Comparison of ENCODE assay signal across 1 cellular context in the genomic region with DNA sequence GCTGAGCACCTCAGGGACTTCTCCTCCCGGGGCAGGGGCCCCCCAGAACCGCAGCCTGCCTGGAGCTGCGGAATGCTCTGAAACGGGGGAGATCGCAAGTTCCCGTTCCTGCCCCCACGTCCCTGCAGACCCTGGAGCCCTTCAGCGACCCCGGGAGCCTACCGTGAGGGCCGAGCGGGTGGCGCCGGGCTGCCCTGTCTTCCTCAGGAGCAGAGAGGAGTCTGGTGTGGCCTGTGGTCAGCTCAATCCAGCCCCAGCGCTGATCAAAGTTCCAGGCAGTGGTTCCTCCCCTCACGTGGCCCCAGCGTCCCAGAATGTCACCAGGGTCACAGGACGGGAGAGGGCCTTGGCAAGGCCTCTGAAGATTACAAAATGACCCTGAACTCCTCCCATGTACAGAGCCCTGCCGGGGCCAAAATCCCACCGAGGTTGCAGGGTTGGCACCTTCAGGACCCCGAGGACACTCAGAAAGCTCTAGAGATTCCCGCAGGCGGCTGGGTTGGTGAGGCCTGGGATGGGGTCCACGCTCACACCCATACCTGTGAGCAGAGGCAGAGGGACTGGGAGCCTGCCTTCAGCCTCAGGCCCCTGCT.
TF ChIP-seq lines count a peak whose summit lies in the region.

A gene with protein sequence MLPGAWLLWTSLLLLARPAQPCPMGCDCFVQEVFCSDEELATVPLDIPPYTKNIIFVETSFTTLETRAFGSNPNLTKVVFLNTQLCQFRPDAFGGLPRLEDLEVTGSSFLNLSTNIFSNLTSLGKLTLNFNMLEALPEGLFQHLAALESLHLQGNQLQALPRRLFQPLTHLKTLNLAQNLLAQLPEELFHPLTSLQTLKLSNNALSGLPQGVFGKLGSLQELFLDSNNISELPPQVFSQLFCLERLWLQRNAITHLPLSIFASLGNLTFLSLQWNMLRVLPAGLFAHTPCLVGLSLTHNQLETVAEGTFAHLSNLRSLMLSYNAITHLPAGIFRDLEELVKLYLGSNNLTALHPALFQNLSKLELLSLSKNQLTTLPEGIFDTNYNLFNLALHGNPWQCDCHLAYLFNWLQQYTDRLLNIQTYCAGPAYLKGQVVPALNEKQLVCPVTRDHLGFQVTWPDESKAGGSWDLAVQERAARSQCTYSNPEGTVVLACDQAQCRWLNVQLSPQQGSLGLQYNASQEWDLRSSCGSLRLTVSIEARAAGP (minus strand): TSS at position 249 of the 593 bp plus-strand sequence. CDS start 8,626 bp downstream, outside the sequence.

TF ChIP-seq in HepG2, 621 proteins besides CTCF, POLR2A, EP300 and RAD21 (continued from another document and continues in another):
- TF ChIP-seq BCL3 (CRISPR knock-in tag; IDR thresholded peaks at IDR 0.05) (peak; percentile 47), ZNF350 (CRISPR knock-in tag; IDR thresholded peaks at IDR 0.05; ENCODE audit: borderline replicate concordance, low read depth) (no peak), ZNF776 (CRISPR knock-in tag; IDR thresholded peaks at IDR 0.05) (0 out of 2 replicates have a peak, but pooled peaks have one; percentile 60), ZNF160 (CRISPR knock-in tag; IDR thresholded peaks at IDR 0.05) (0 out of 2 replicates have a peak, but pooled peaks have one; percentile 22), ZNF589 (CRISPR knock-in tag; conservative IDR thresholded peaks at IDR 0.05) (no peak), HDAC1 (CRISPR knock-in tag; IDR thresholded peaks at IDR 0.05) (peak; percentile 61), ZNF205 (CRISPR knock-in tag; IDR thresholded peaks at IDR 0.05) (no peak), RARA (CRISPR knock-in tag; IDR thresholded peaks at IDR 0.05) (peak; percentile 66), MIER2 (CRISPR knock-in tag; IDR thresholded peaks at IDR 0.05) (peak; percentile 37), BCL6 (CRISPR knock-in tag; IDR thresholded peaks at IDR 0.05) (peak; percentile 42; the same call in 1 of the 2 replicates), ZFP41 (CRISPR knock-in tag; IDR thresholded peaks at IDR 0.05; ENCODE audit: borderline replicate concordance) (no peak), SALL1 (CRISPR knock-in tag; IDR thresholded peaks at IDR 0.05) (peak; percentile 79; the same call in 1 of the 2 replicates), ZNF879 (CRISPR knock-in tag; IDR thresholded peaks at IDR 0.05) (no peak), PAX8 (CRISPR knock-in tag; IDR thresholded peaks at IDR 0.05; ENCODE audit: borderline replicate concordance) (peak; percentile 54; the same call in 1 of the 2 replicates), ZFP91 (CRISPR knock-in tag; IDR thresholded peaks at IDR 0.05; ENCODE audit: borderline replicate concordance) (peak; percentile 54; the same call in 1 of the 2 replicates), MAFK (conservative IDR thresholded peaks at IDR 0.05 in 1 of 2, IDR thresholded peaks at IDR 0.05 in 1 of 2; ENCODE audit: low read length in 2 of 2) (no peak), ZNF264 (CRISPR knock-in tag; IDR thresholded peaks at IDR 0.05) (peak; percentile 43; the same call in 1 of the 2 replicates), MYPOP (CRISPR knock-in tag; IDR thresholded peaks at IDR 0.05) (no peak), ZNF574 (CRISPR knock-in tag; IDR thresholded peaks at IDR 0.05) (peak; percentile 78), ZNF780A (CRISPR knock-in tag; IDR thresholded peaks at IDR 0.05) (no peak), ZNF232 (CRISPR knock-in tag; IDR thresholded peaks at IDR 0.05; ENCODE audit: borderline replicate concordance) (peak; percentile 81; the same call in 1 of the 2 replicates), IKZF1 (IDR thresholded peaks at IDR 0.05) (no peak), ZNF138 (CRISPR knock-in tag; IDR thresholded peaks at IDR 0.05; ENCODE audit: low read depth) (0 out of 2 replicates have a peak, but pooled peaks have one; percentile 39), ZNF549 (CRISPR knock-in tag; IDR thresholded peaks at IDR 0.05) (no peak), ZNF180 (CRISPR knock-in tag; IDR thresholded peaks at IDR 0.05; ENCODE audit: borderline replicate concordance, low read depth) (no peak), BHLHE40 (IDR thresholded peaks at IDR 0.05; ENCODE audit: low read length) (peak; percentile 84), ZNF33B (CRISPR knock-in tag; IDR thresholded peaks at IDR 0.05) (0 out of 2 replicates have a peak, but pooled peaks have one; percentile 32), IRF9 (CRISPR knock-in tag; IDR thresholded peaks at IDR 0.05; ENCODE audit: borderline replicate concordance) (no peak; the same call in 1 of the 2 replicates), POLR2G (IDR thresholded peaks at IDR 0.05; ENCODE audit: low read depth, low read length) (peak; percentile 87), TFE3 (CRISPR knock-in tag; IDR thresholded peaks at IDR 0.05) (peak; percentile 90), ARNT2 (CRISPR knock-in tag; IDR thresholded peaks at IDR 0.05; ENCODE audit: low read depth) (peak; percentile 38; the same call in 1 of the 2 replicates)
- TF ChIP-seq, protein P1, sequence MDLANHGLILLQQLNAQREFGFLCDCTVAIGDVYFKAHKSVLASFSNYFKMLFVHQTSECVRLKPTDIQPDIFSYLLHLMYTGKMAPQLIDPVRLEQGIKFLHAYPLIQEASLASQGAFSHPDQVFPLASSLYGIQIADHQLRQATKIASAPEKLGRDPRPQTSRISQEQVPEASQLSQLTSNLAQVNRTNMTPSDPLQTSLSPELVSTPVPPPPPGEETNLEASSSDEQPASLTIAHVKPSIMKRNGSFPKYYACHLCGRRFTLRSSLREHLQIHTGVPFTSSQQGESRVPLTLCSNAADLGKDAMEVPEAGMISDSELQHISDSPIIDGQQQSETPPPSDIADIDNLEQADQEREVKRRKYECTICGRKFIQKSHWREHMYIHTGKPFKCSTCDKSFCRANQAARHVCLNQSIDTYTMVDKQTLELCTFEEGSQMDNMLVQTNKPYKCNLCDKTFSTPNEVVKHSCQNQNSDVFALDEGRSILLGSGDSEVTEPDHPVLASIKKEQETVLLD (CRISPR knock-in tag; IDR thresholded peaks at IDR 0.05; ENCODE audit: low read depth) = no peak
- TF ChIP-seq, protein P2, sequence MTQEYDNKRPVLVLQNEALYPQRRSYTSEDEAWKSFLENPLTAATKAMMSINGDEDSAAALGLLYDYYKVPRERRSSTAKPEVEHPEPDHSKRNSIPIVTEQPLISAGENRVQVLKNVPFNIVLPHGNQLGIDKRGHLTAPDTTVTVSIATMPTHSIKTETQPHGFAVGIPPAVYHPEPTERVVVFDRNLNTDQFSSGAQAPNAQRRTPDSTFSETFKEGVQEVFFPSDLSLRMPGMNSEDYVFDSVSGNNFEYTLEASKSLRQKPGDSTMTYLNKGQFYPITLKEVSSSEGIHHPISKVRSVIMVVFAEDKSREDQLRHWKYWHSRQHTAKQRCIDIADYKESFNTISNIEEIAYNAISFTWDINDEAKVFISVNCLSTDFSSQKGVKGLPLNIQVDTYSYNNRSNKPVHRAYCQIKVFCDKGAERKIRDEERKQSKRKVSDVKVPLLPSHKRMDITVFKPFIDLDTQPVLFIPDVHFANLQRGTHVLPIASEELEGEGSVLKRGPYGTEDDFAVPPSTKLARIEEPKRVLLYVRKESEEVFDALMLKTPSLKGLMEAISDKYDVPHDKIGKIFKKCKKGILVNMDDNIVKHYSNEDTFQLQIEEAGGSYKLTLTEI (CRISPR knock-in tag; conservative IDR thresholded peaks at IDR 0.05) = no peak
- TF ChIP-seq, protein P3, sequence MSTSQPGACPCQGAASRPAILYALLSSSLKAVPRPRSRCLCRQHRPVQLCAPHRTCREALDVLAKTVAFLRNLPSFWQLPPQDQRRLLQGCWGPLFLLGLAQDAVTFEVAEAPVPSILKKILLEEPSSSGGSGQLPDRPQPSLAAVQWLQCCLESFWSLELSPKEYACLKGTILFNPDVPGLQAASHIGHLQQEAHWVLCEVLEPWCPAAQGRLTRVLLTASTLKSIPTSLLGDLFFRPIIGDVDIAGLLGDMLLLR (CRISPR knock-in tag; IDR thresholded peaks at IDR 0.05) = peak; percentile 69; the same call in 1 of the 2 replicates
- TF ChIP-seq, protein P4, sequence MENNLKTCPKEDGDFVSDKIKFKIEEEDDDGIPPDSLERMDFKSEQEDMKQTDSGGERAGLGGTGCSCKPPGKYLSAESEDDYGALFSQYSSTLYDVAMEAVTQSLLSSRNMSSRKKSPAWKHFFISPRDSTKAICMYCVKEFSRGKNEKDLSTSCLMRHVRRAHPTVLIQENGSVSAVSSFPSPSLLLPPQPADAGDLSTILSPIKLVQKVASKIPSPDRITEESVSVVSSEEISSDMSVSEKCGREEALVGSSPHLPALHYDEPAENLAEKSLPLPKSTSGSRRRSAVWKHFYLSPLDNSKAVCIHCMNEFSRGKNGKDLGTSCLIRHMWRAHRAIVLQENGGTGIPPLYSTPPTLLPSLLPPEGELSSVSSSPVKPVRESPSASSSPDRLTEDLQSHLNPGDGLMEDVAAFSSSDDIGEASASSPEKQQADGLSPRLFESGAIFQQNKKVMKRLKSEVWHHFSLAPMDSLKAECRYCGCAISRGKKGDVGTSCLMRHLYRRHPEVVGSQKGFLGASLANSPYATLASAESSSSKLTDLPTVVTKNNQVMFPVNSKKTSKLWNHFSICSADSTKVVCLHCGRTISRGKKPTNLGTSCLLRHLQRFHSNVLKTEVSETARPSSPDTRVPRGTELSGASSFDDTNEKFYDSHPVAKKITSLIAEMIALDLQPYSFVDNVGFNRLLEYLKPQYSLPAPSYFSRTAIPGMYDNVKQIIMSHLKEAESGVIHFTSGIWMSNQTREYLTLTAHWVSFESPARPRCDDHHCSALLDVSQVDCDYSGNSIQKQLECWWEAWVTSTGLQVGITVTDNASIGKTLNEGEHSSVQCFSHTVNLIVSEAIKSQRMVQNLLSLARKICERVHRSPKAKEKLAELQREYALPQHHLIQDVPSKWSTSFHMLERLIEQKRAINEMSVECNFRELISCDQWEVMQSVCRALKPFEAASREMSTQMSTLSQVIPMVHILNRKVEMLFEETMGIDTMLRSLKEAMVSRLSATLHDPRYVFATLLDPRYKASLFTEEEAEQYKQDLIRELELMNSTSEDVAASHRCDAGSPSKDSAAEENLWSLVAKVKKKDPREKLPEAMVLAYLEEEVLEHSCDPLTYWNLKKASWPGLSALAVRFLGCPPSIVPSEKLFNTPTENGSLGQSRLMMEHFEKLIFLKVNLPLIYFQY (CRISPR knock-in tag; IDR thresholded peaks at IDR 0.05; ENCODE audit: borderline replicate concordance) = no peak
